ENCODE assay signal across 21 cellular contexts in genomic region chr4:139663561-139664138, GRCh38. TPM values are rescaled to one million over a fixed set of nuclear protein-coding genes. Genes with fewer than 3 reads are reported as not detected.
DNase-seq lines count a peak whose midpoint lies in the region; ATAC-seq, FAIRE-seq and TF ChIP-seq lines count a peak whose summit lies in the region.
"Had no signal": no experiment of that assay in that cellular context is flagged by ENCODE, and none has a peak within 500 bp of the region (broad histone marks: within the 10 kb centered on the region; RNA-seq: fewer than 3 reads in every experiment).

No MANE protein-coding gene starts in this region.

- H3K79me2 ChIP-seq in HepG2 (ENCODE audit: insufficient read depth, low read length) = peaks cover 34% of the 10 kb centered on the region

- intact Hi-C loops in HepG2 (cut with micrococcal nuclease; ENCODE audit: unreplicated experiment) (loop anchor here (10.0 kb wide), 1 partner anchor 181 kb away; no protein-coding TSS in a partner anchor), right lobe of liver (cut with DNase I) (no loop called here), colonic mucosa (cut with DNase I) (no loop called here)

- no peaks in the 10 kb centered on the region for H3K9me3 Mint-ChIP-seq in nephron

- peak overlapping the region in 2 of 3 experiments; percentile 69 to 70 for H3K27ac Mint-ChIP-seq in nephron

- H3K4me1 ChIP-seq in HepG2 (ENCODE audit: insufficient read depth, low read length) (peaks cover 82% of the 10 kb centered on the region), right lobe of liver (peaks cover 0 to 51% (median 18%) of the 10 kb centered on the region in 4 donors), colonic mucosa (peaks cover 15% of the 10 kb centered on the region)
- H3K4me1 ChIP-seq: BE2C had no signal

- CTCF ChIA-PET in HepG2 (lab: Yijun Ruan, JAX; ENCODE audit: low intra/inter-chr PET ratio, low total read pairs) = no interaction called here

- H3K9me3 ChIP-seq in HepG2 (ENCODE audit: low read length) = no peaks in the 10 kb centered on the region
- H3K9me3 ChIP-seq in right lobe of liver = no peaks in the 10 kb centered on the region
- no peaks in the 10 kb centered on the region for H3K9me3 ChIP-seq in colonic mucosa
- H3K9me3 ChIP-seq: BE2C had no signal

- no peak for TF ChIP-seq CTCF in HepG2 (CRISPR knock-in tag; IDR thresholded peaks at IDR 0.05)
- no peak for TF ChIP-seq CTCF in right lobe of liver (IDR thresholded peaks at IDR 0.05)
- TF ChIP-seq CTCF in colonic mucosa (IDR thresholded peaks at IDR 0.05) = no peak
- TF ChIP-seq CTCF in nephron (IDR thresholded peaks at IDR 0.05; ENCODE audit: unreplicated experiment in 3 of 3) = no peak

- TF ChIP-seq EP300 in HepG2 (IDR thresholded peaks at IDR 0.05; ENCODE audit: low read depth in 2 of 2, low read length in 2 of 2) (no peak), HepG2 (CRISPR knock-in tag; IDR thresholded peaks at IDR 0.05; ENCODE audit: borderline replicate concordance) (no peak)

- no peak for TF ChIP-seq POLR2A in HepG2 (IDR thresholded peaks at IDR 0.05; ENCODE audit: insufficient read depth in 1 of 2, low read depth in 2 of 2, low read length in 2 of 2)
- TF ChIP-seq POLR2A in right lobe of liver (IDR thresholded peaks at IDR 0.05) = no peak

- no peak for TF ChIP-seq RAD21 in HepG2 (CRISPR knock-in tag; IDR thresholded peaks at IDR 0.05)

- no TSS peak for BruUV-seq in HepG2 (replicated peaks; lab: Mats Ljungman, UMichigan)

- no peak overlapping the region for H2AFZ ChIP-seq in HepG2 (ENCODE audit: low read length)

- H3K36me3 ChIP-seq in HepG2 (replicated peaks in 1 of 2; ENCODE audit: control insufficient read depth in 1 of 2, insufficient read depth in 2 of 2, low read length in 2 of 2) = no peaks in the 10 kb centered on the region
- H3K36me3 ChIP-seq in right lobe of liver = no peaks in the 10 kb centered on the region
- no peaks in the 10 kb centered on the region for H3K36me3 ChIP-seq in colonic mucosa
- H3K36me3 ChIP-seq: BE2C had no signal

- H3K4me3 Mint-ChIP-seq in nephron = peak overlapping the region in 1 of 3 experiments; percentile 28

- no peaks in the 10 kb centered on the region for H3K27me3 Mint-ChIP-seq in nephron (ENCODE audit: low read depth)
- H3K27me3 Mint-ChIP-seq: CD4-positive, CD25-positive, alpha-beta regulatory T cell had no signal

- H3K27me3 ChIP-seq in HepG2 (ENCODE audit: control insufficient read depth in 1 of 2, insufficient read depth in 2 of 2, low read length in 2 of 2) (no peaks in the 10 kb centered on the region; a peak in 1 of 5 replicates), right lobe of liver (no peaks in the 10 kb centered on the region), colonic mucosa (no peaks in the 10 kb centered on the region)
- H3K27me3 ChIP-seq: BE2C had no signal

- in situ Hi-C loops in HepG2 (cut with HindIII; ENCODE audit: extremely low pct_ligation_motif_present, low pct_unique_long_range_greater_than_20kb) = no loop called here

- peaks cover 41% of the 10 kb centered on the region for H3K4me1 Mint-ChIP-seq in nephron

- POLR2A ChIA-PET in HepG2 (lab: Yijun Ruan, JAX) = interaction anchor here (3.7 kb wide), 1 partner anchor 28 kb away, joined by 59 read pairs; no protein-coding TSS in a partner anchor

- no peaks in the 10 kb centered on the region for H3K36me3 Mint-ChIP-seq in nephron (ENCODE audit: low read depth)
- H3K36me3 Mint-ChIP-seq: CD4-positive, CD25-positive, alpha-beta regulatory T cell had no signal

- peaks cover 2% of the 10 kb centered on the region; the same call in 1 of the 2 replicates for H4K20me1 ChIP-seq in HepG2 (ENCODE audit: insufficient read depth, low read length)

- no peak overlapping the region for H3K4me2 ChIP-seq in HepG2 (ENCODE audit: low read depth, low read length)

- DNase-seq in HepG2 (ENCODE audit: low spot score) = no peak
- DNase-seq in right lobe of liver = no peak
- DNase-seq in colonic mucosa = no peak
- no peak for DNase-seq in activated CD4-positive, alpha-beta T cell treated with anti-CD3 and anti-CD28 coated beads, Interleukin-2, amount 50 U/mL, for 1 hour
- DNase-seq in T-helper 1 cell = no peak
- no peak for DNase-seq in GF-D8 (lab: John Stamatoyannopoulos, UW)
- DNase-seq: BE2C; CD4-positive, CD25-positive, alpha-beta regulatory T cell; DMS153; GDM1; GOT3; NCI-H1105; NCI-H2081; NCI-H2171 treated with DMSO at 0.1 percent for 48 hours; NCI-H446; NCI-H526 treated with DMSO at 0.1 percent for 48 hours; SHP77 had no signal

- WGBS in HepG2 (ENCODE audit: low lambda C conversion rate) = 89% methylated on average over 1 of the region's 1 CpG
- WGBS in right lobe of liver (ENCODE audit: insufficient coverage, low coverage, low lambda C conversion rate, missing lambda C conversion rate) = 89% methylated on average over 1 of the region's 1 CpG

- H3K9ac ChIP-seq in HepG2 (ENCODE audit: insufficient read depth, low read depth, low read length) = no peak overlapping the region
- H3K9ac ChIP-seq in colonic mucosa (ENCODE audit: low read depth in 2 of 2, low read length in 2 of 2) = no peak overlapping the region

- H3K4me3 ChIP-seq in HepG2 (replicated peaks in 1 of 3; ENCODE audit: insufficient read depth in 1 of 3, low read depth in 2 of 3, low read length in 3 of 3) = no peak overlapping the region
- H3K4me3 ChIP-seq in right lobe of liver = no peak overlapping the region
- H3K4me3 ChIP-seq in colonic mucosa = no peak overlapping the region

- H3K27ac ChIP-seq in HepG2 (ENCODE audit: extremely low read length, insufficient read depth, low read length) (peak overlapping the region; percentile 95), right lobe of liver (no peak overlapping the region), colonic mucosa (peak overlapping the region; percentile 94)

- ATAC-seq in HepG2 (no peak), right lobe of liver (no peak), GM21717 (IDR thresholded peaks at IDR 0.05; ENCODE audit: unreplicated experiment) (no peak)
- ATAC-seq: HCT116 had no signal

- no peak for FAIRE-seq in HepG2 (lab: Jason Lieb, UNC)
- FAIRE-seq: A204.1 had no signal

TF ChIP-seq in HepG2, 621 proteins besides CTCF, POLR2A, EP300 and RAD21 (continues in another document):
- TF ChIP-seq ADNP (CRISPR knock-in tag; IDR thresholded peaks at IDR 0.05) = no peak
- no peak for TF ChIP-seq HIC2 (CRISPR knock-in tag; IDR thresholded peaks at IDR 0.05; ENCODE audit: low read depth)
- no peak for TF ChIP-seq HNRNPUL1 (IDR thresholded peaks at IDR 0.05; ENCODE audit: low read depth, low read length)
- no peak for TF ChIP-seq ZFP36L2 (CRISPR knock-in tag; IDR thresholded peaks at IDR 0.05)
- no peak for TF ChIP-seq POGK (CRISPR knock-in tag; conservative IDR thresholded peaks at IDR 0.05)
- no peak for TF ChIP-seq ZNF616 (CRISPR knock-in tag; IDR thresholded peaks at IDR 0.05; ENCODE audit: low read depth)
- no peak for TF ChIP-seq ZFAT (CRISPR knock-in tag; conservative IDR thresholded peaks at IDR 0.05)

RNA-seq across cellular contexts. Expression of gene MGST2, which starts 2.0 kb away (rescaled TPM):
- 120 and 205 TPM in 2 replicates for total RNA-seq in HepG2 (2016; rRNA removed; fragmentation: Illumina TruSeq; extraction: Trizol)
- total RNA-seq in HepG2 (2016; cell fraction: cytosol; rRNA removed; fragmentation: Illumina TruSeq; extraction: Trizol; ENCODE audit: low read depth) = 66.9 and 76.7 TPM in 2 replicates
- total RNA-seq in HepG2 (2016; cell fraction: insoluble cytoplasmic fraction; rRNA removed; fragmentation: Illumina TruSeq; extraction: Trizol) = 124 and 205 TPM in 2 replicates
- total RNA-seq in HepG2 (2016; cell fraction: membrane; rRNA removed; fragmentation: Illumina TruSeq; extraction: Trizol) = 50.8 and 53.3 TPM in 2 replicates
- total RNA-seq in HepG2 (2016; cell fraction: nucleus; rRNA removed; fragmentation: Illumina TruSeq; extraction: Trizol) = 168 and 186 TPM in 2 replicates
- polyA plus RNA-seq in HepG2 (2011; rRNA removed) = 312 and 416 TPM in 2 replicates
- polyA plus RNA-seq in HepG2 (2011; cell fraction: cytosol; rRNA removed) = 312 and 476 TPM in 2 replicates
- polyA plus RNA-seq in HepG2 (2011; cell fraction: nucleus; rRNA removed) = 137 and 177 TPM in 2 replicates
- 293 and 426 TPM in 2 replicates for polyA plus RNA-seq in HepG2 (2012)
- polyA plus RNA-seq in HepG2 (2016; cell fraction: cytosol; fragmentation: Illumina TruSeq; extraction: Trizol; ENCODE audit: low read depth) = 57.8 and 59.6 TPM in 2 replicates
- 132 and 154 TPM in 2 replicates for polyA plus RNA-seq in HepG2 (2016; cell fraction: insoluble cytoplasmic fraction; fragmentation: Illumina TruSeq; extraction: Trizol; ENCODE audit: low read depth)
- polyA plus RNA-seq in HepG2 (2016; cell fraction: membrane; fragmentation: Illumina TruSeq; extraction: Trizol; ENCODE audit: low read depth) = 49.5 and 55.2 TPM in 2 replicates
- 282 and 318 TPM in 2 replicates for polyA plus RNA-seq in HepG2 (2016; cell fraction: nucleus; fragmentation: Illumina TruSeq; extraction: Trizol; ENCODE audit: insufficient read depth, low read depth)
- polyA minus RNA-seq in HepG2 (2011; rRNA and poly(A)+ RNA removed; ENCODE audit: low replicate concordance) = 18.4 and 54.7 TPM in 2 replicates
- polyA minus RNA-seq in HepG2 (2011; cell fraction: cytosol; rRNA and poly(A)+ RNA removed) = 93.2 and 100 TPM in 2 replicates
- polyA minus RNA-seq in HepG2 (2011; cell fraction: nucleus; rRNA and poly(A)+ RNA removed) = 263 and 286 TPM in 2 replicates
- 100 to 1,000 TPM; 105 to 125 (median 114) TPM for total RNA-seq in right lobe of liver
- 100 to 1,000 TPM; 105 to 157 TPM for total RNA-seq in colonic mucosa

Comparison
In these comparisons a context has a peak if more than half of its experiments do, and no peak if none do; other contexts are left out.
1. H3K27ac ChIP-seq: peak in HepG2 (single experiment) and colonic mucosa (single experiment); none in right lobe of liver (0 of 3).